22 cellular contexts compared by ENCODE assay signal in the genomic region with DNA sequence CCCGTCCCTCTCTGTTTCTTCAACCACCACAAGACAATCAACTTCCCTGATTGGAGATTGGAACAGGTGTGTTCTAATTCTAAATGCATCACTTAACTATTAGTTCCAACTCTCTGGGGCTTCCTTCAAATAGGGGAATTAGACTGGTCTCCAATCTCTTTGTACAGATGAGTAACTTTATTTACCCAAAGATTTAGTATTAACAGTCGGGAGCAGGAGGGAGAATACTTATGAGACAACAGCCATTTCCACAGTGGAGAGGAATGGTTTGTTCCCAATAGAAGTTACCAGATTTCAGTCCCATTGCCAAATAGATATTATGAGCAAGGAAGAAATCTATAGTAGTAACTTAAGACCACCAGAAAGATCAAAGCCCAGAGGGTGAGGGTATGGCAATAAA.
"Had no signal": no experiment of that assay in that cellular context is flagged by ENCODE, and none has a peak within 500 bp of the region (broad histone marks: within the 10 kb centered on the region; RNA-seq: fewer than 3 reads in every experiment).

No MANE protein-coding gene starts in this region.

- FAIRE-seq: keratinocyte had no signal

- H3K27ac Mint-ChIP-seq: effector memory CD8-positive, alpha-beta T cell; nephron progenitor cell; stimulated activated memory B cell treated with anti-CD40 and anti-IgM and Interleukin-4, amounts not matched to agents 10 μg/mL and 1 μg/mL and 100 μg/mL, for 72 hours; stimulated activated naive CD8-positive, alpha-beta T cell treated with anti-CD3 and anti-CD28 coated beads, Interleukin-15, Interleukin-2, amounts not matched to agents 100 ng/mL and 50 ng/mL, for 24 hours had no signal

- H3K36me3 ChIP-seq: esophagus muscularis mucosa, gastrocnemius medialis, heart right ventricle, prostate gland, spleen, tibial nerve, upper lobe of right lung had no signal

- H3K9me3 ChIP-seq: esophagus muscularis mucosa, gastrocnemius medialis, heart right ventricle, prostate gland, spleen, tibial nerve, upper lobe of right lung had no signal

- H3K4me3 Mint-ChIP-seq: effector memory CD8-positive, alpha-beta T cell; nephron progenitor cell; stimulated activated memory B cell treated with anti-CD40 and anti-IgM and Interleukin-4, amounts not matched to agents 10 μg/mL and 1 μg/mL and 100 μg/mL, for 72 hours; stimulated activated naive CD8-positive, alpha-beta T cell treated with anti-CD3 and anti-CD28 coated beads, Interleukin-15, Interleukin-2, amounts not matched to agents 100 ng/mL and 50 ng/mL, for 24 hours had no signal

- ATAC-seq: effector memory CD8-positive, alpha-beta T cell; gastrocnemius medialis; heart right ventricle; left colon; sciatic nerve; stimulated activated memory B cell treated with anti-CD40 and anti-IgM and Interleukin-4, amounts not matched to agents 10 μg/mL and 1 μg/mL and 100 μg/mL, for 72 hours; upper lobe of right lung had no signal

- H3K9ac ChIP-seq: parathyroid adenoma had no signal

- DNase-seq: effector memory CD8-positive, alpha-beta T cell; gastrocnemius medialis; heart right ventricle; left colon; mesendoderm; naive B cell; nephron progenitor cell; retina; spleen; stimulated activated CD4-positive, alpha-beta T cell treated with anti-CD3 and anti-CD28 coated beads, Interleukin-15, amount 100 ng/mL, for 24 hours; stimulated activated CD4-positive, alpha-beta T cell treated with anti-CD3 and anti-CD28 coated beads, Interleukin-1b, Interleukin-23, amount 100 ng/mL, for 48 hours; stimulated activated CD4-positive, alpha-beta T cell treated with anti-CD3 and anti-CD28 coated beads, Interleukin-4, amount 100 ng/mL, for 24 hours; upper lobe of right lung had no signal

- H3K79me2 ChIP-seq: parathyroid adenoma had no signal

- H3K4me1 ChIP-seq: esophagus muscularis mucosa, gastrocnemius medialis, parathyroid adenoma, prostate gland, tibial nerve, upper lobe of right lung had no signal

- H3K4me1 Mint-ChIP-seq: nephron progenitor cell had no signal

- H3K27ac ChIP-seq: epithelial cell of prostate, esophagus muscularis mucosa, gastrocnemius medialis, heart right ventricle, parathyroid adenoma, prostate gland, tibial nerve, upper lobe of right lung had no signal

- H2AFZ ChIP-seq: parathyroid adenoma had no signal

- H3K27me3 Mint-ChIP-seq: effector memory CD8-positive, alpha-beta T cell; naive B cell; stimulated activated memory B cell treated with anti-CD40 and anti-IgM and Interleukin-4, amounts not matched to agents 10 μg/mL and 1 μg/mL and 100 μg/mL, for 72 hours; stimulated activated naive CD8-positive, alpha-beta T cell treated with anti-CD3 and anti-CD28 coated beads, Interleukin-15, Interleukin-2, amounts not matched to agents 100 ng/mL and 50 ng/mL, for 24 hours had no signal

- H3K36me3 Mint-ChIP-seq: naive B cell; stimulated activated memory B cell treated with anti-CD40 and anti-IgM and Interleukin-4, amounts not matched to agents 10 μg/mL and 1 μg/mL and 100 μg/mL, for 72 hours had no signal

- H3K4me3 ChIP-seq: esophagus muscularis mucosa, gastrocnemius medialis, heart right ventricle, prostate gland, spleen, tibial nerve, upper lobe of right lung had no signal

- H3K9me3 Mint-ChIP-seq: effector memory CD8-positive, alpha-beta T cell; naive B cell; stimulated activated memory B cell treated with anti-CD40 and anti-IgM and Interleukin-4, amounts not matched to agents 10 μg/mL and 1 μg/mL and 100 μg/mL, for 72 hours; stimulated activated naive CD8-positive, alpha-beta T cell treated with anti-CD3 and anti-CD28 coated beads, Interleukin-15, Interleukin-2, amounts not matched to agents 100 ng/mL and 50 ng/mL, for 24 hours had no signal

- H3K27me3 ChIP-seq: esophagus muscularis mucosa, gastrocnemius medialis, heart right ventricle, spleen, tibial nerve, upper lobe of right lung had no signal
